ENCODE assay signal across 1 cellular context in genomic region chr11:67288452-67289225, GRCh38.
TF ChIP-seq lines count a peak whose summit lies in the region.

No MANE protein-coding gene starts in this region.

TF ChIP-seq in K562, 482 proteins besides CTCF, POLR2A, EP300 and RAD21 (continued from another document and continues in another):
- TF ChIP-seq TSHZ1 (CRISPR knock-in tag; IDR thresholded peaks at IDR 0.05) (no peak), SMARCA5 (IDR thresholded peaks at IDR 0.05) (no peak), SRSF9 (IDR thresholded peaks at IDR 0.05; ENCODE audit: borderline replicate concordance, low read depth, low read length) (no peak), FOXJ3 (CRISPR knock-in tag; IDR thresholded peaks at IDR 0.05) (no peak), ILK (tag; IDR thresholded peaks at IDR 0.05; ENCODE audit: borderline replicate concordance, low read depth) (no peak), ELF2 (CRISPR knock-in tag; IDR thresholded peaks at IDR 0.05) (peak; percentile 26; the same call in 1 of the 2 replicates), JUN (IDR thresholded peaks at IDR 0.05; ENCODE audit: borderline replicate concordance, low read depth, low read length) (no peak), JUN (CRISPR knock-in tag; IDR thresholded peaks at IDR 0.05; ENCODE audit: borderline replicate concordance) (peak; percentile 16; the same call in 1 of the 2 replicates), DIDO1 (tag; IDR thresholded peaks at IDR 0.05; ENCODE audit: low read depth) (no peak), SAFB (IDR thresholded peaks at IDR 0.05; ENCODE audit: borderline replicate concordance, low read depth, low read length) (peak; percentile 77; the same call in 1 of the 2 replicates), YBX1 (IDR thresholded peaks at IDR 0.05) (no peak), FOSL1 (tag; conservative IDR thresholded peaks at IDR 0.05) (no peak), IRF9 (tag; IDR thresholded peaks at IDR 0.05) (no peak), AFF1 (IDR thresholded peaks at IDR 0.05; ENCODE audit: low read depth in 1 of 2, partially characterized antibody in 2 of 2) (no peak), KDM4B (IDR thresholded peaks at IDR 0.05; ENCODE audit: borderline replicate concordance in 2 of 2, low read depth in 1 of 2) (peak in 1 of 2 experiments; percentile 85; a peak in 1 of 4 replicates), L3MBTL2 (IDR thresholded peaks at IDR 0.05) (peak; percentile 95), ZNF175 (CRISPR knock-in tag; IDR thresholded peaks at IDR 0.05; ENCODE audit: low read depth) (no peak), ARNT (IDR thresholded peaks at IDR 0.05) (no peak), CBX2 (IDR thresholded peaks at IDR 0.05; ENCODE audit: insufficient read depth, low read length, poor library complexity, severe bottlenecking) (no peak), ZC3H4 (CRISPR knock-in tag; IDR thresholded peaks at IDR 0.05; ENCODE audit: borderline replicate concordance) (no peak), ZBTB34 (CRISPR knock-in tag; IDR thresholded peaks at IDR 0.05) (no peak), NRF1 (conservative IDR thresholded peaks at IDR 0.05 in 1 of 2, IDR thresholded peaks at IDR 0.05 in 1 of 2) (peak; percentile 94 to 95), PBX2 (CRISPR knock-in tag; IDR thresholded peaks at IDR 0.05; ENCODE audit: low read depth) (no peak), PBX2 (tag; conservative IDR thresholded peaks at IDR 0.05; ENCODE audit: low read depth) (no peak), CHD2 (IDR thresholded peaks at IDR 0.05; ENCODE audit: low read depth, low read length) (no peak), SLC30A9 (CRISPR knock-in tag; IDR thresholded peaks at IDR 0.05) (no peak), HSF4 (CRISPR knock-in tag; IDR thresholded peaks at IDR 0.05; ENCODE audit: borderline replicate concordance) (no peak), ZKSCAN1 (IDR thresholded peaks at IDR 0.05; ENCODE audit: low read depth, low read length) (no peak), ZFP30 (CRISPR knock-in tag; IDR thresholded peaks at IDR 0.05; ENCODE audit: borderline replicate concordance) (no peak), ZNF57 (CRISPR knock-in tag; IDR thresholded peaks at IDR 0.05) (no peak), UBTF (IDR thresholded peaks at IDR 0.05; ENCODE audit: borderline replicate concordance in 1 of 2, low read depth in 2 of 2, low read length in 2 of 2) (no peak)
- TF ChIP-seq, protein P1, sequence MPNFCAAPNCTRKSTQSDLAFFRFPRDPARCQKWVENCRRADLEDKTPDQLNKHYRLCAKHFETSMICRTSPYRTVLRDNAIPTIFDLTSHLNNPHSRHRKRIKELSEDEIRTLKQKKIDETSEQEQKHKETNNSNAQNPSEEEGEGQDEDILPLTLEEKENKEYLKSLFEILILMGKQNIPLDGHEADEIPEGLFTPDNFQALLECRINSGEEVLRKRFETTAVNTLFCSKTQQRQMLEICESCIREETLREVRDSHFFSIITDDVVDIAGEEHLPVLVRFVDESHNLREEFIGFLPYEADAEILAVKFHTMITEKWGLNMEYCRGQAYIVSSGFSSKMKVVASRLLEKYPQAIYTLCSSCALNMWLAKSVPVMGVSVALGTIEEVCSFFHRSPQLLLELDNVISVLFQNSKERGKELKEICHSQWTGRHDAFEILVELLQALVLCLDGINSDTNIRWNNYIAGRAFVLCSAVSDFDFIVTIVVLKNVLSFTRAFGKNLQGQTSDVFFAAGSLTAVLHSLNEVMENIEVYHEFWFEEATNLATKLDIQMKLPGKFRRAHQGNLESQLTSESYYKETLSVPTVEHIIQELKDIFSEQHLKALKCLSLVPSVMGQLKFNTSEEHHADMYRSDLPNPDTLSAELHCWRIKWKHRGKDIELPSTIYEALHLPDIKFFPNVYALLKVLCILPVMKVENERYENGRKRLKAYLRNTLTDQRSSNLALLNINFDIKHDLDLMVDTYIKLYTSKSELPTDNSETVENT (CRISPR knock-in tag; IDR thresholded peaks at IDR 0.05), result no peak
- TF ChIP-seq, protein P2, sequence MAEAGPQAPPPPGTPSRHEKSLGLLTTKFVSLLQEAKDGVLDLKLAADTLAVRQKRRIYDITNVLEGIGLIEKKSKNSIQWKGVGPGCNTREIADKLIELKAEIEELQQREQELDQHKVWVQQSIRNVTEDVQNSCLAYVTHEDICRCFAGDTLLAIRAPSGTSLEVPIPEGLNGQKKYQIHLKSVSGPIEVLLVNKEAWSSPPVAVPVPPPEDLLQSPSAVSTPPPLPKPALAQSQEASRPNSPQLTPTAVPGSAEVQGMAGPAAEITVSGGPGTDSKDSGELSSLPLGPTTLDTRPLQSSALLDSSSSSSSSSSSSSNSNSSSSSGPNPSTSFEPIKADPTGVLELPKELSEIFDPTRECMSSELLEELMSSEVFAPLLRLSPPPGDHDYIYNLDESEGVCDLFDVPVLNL (CRISPR knock-in tag; IDR thresholded peaks at IDR 0.05; ENCODE audit: low read depth), result no peak
- TF ChIP-seq, protein P3, sequence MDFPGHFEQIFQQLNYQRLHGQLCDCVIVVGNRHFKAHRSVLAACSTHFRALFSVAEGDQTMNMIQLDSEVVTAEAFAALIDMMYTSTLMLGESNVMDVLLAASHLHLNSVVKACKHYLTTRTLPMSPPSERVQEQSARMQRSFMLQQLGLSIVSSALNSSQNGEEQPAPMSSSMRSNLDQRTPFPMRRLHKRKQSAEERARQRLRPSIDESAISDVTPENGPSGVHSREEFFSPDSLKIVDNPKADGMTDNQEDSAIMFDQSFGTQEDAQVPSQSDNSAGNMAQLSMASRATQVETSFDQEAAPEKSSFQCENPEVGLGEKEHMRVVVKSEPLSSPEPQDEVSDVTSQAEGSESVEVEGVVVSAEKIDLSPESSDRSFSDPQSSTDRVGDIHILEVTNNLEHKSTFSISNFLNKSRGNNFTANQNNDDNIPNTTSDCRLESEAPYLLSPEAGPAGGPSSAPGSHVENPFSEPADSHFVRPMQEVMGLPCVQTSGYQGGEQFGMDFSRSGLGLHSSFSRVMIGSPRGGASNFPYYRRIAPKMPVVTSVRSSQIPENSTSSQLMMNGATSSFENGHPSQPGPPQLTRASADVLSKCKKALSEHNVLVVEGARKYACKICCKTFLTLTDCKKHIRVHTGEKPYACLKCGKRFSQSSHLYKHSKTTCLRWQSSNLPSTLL (IDR thresholded peaks at IDR 0.05), result no peak
- TF ChIP-seq, protein P4, sequence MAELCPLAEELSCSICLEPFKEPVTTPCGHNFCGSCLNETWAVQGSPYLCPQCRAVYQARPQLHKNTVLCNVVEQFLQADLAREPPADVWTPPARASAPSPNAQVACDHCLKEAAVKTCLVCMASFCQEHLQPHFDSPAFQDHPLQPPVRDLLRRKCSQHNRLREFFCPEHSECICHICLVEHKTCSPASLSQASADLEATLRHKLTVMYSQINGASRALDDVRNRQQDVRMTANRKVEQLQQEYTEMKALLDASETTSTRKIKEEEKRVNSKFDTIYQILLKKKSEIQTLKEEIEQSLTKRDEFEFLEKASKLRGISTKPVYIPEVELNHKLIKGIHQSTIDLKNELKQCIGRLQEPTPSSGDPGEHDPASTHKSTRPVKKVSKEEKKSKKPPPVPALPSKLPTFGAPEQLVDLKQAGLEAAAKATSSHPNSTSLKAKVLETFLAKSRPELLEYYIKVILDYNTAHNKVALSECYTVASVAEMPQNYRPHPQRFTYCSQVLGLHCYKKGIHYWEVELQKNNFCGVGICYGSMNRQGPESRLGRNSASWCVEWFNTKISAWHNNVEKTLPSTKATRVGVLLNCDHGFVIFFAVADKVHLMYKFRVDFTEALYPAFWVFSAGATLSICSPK (IDR thresholded peaks at IDR 0.05; ENCODE audit: borderline replicate concordance), result no peak
